Comparison of ENCODE assay signal across 20 cellular contexts in genomic region chr2:105607920-105608504, GRCh38.
A peak's percentile ranks its signal among the peaks of the same experiment; 100 is the strongest.
DNase-seq lines count a peak whose midpoint lies in the region; ATAC-seq, FAIRE-seq and TF ChIP-seq lines count a peak whose summit lies in the region.
"Had no signal": no experiment of that assay in that cellular context is flagged by ENCODE, and none has a peak within 500 bp of the region (broad histone marks: within the 10 kb centered on the region; RNA-seq: fewer than 3 reads in every experiment).

No MANE protein-coding gene starts in this region.

- no peak overlapping the region for H3K14ac ChIP-seq in H1 (ENCODE audit: insufficient read length)

- H2BK5ac ChIP-seq in H1 (ENCODE audit: low read depth, low read length): no peak overlapping the region
- H2BK5ac ChIP-seq in mesendoderm (ENCODE audit: low read length): no peak overlapping the region

- H3K27ac ChIP-seq in H1 (ENCODE audit: low read depth, low read length) (no peak overlapping the region), mesendoderm (ENCODE audit: low read depth, low read length) (peak overlapping the region; percentile 27)
- H3K27ac ChIP-seq: 22Rv1, RWPE1, SJSA1 had no signal

- no peak overlapping the region for H3K23ac ChIP-seq in H1 (ENCODE audit: insufficient read length)
- H3K23ac ChIP-seq in mesendoderm (ENCODE audit: low read length): no peak overlapping the region

- peaks cover 0 to 8% (median 6%) of the 10 kb centered on the region in 4 experiments; a peak in 4 of 7 replicates for H3K4me1 ChIP-seq in H1 (replicated peaks in 1 of 4; ENCODE audit: control insufficient read depth in 3 of 4, insufficient read depth in 4 of 4, low read length in 3 of 4)
- H3K4me1 ChIP-seq in mesendoderm (ENCODE audit: control insufficient read depth, low read depth, low read length): no peaks in the 10 kb centered on the region
- H3K4me1 ChIP-seq: SJSA1 had no signal

- H2BK12ac ChIP-seq in H1 (ENCODE audit: low read depth, low read length): no peak overlapping the region

- H3K4ac ChIP-seq in H1 (replicated peaks; ENCODE audit: insufficient read length, low read depth, low read length) (peak overlapping the region; percentile 74), mesendoderm (ENCODE audit: low read depth, low read length) (no peak overlapping the region)

- H2BK20ac ChIP-seq in H1 (ENCODE audit: low read length): peak overlapping the region; percentile 34; the same call in 1 of the 2 replicates

- no peak for TF ChIP-seq POLR2A in H1 (IDR thresholded peaks at IDR 0.05; ENCODE audit: control extremely low read depth in 1 of 2, low read depth in 2 of 2, low read length in 2 of 2)

- 86% methylated on average over 4 of the region's 4 CpGs; no CpG with 5 or more reads in 1 of the 2 experiments for WGBS in H1 (ENCODE audit: extremely low coverage in 1 of 2, insufficient coverage in 1 of 2, insufficient read length in 1 of 2, insufficient replicate concordance in 2 of 2, low coverage in 1 of 2, low lambda C conversion rate in 2 of 2, missing lambda C conversion rate in 1 of 2), 2 experiments
- no CpG with 5 or more reads among the region's 4 CpGs for WGBS in mesendoderm (ENCODE audit: extremely low coverage, insufficient coverage, low lambda C conversion rate)

- no peak overlapping the region for H2AK5ac ChIP-seq in H1 (ENCODE audit: low read depth, low read length)
- H2AK5ac ChIP-seq in mesendoderm (ENCODE audit: low read length): no peak overlapping the region

- TF ChIP-seq CTCF in LNCaP clone FGC (IDR thresholded peaks at IDR 0.05; ENCODE audit: control insufficient read depth, extremely low read depth, insufficient read depth) (no peak), H1 (IDR thresholded peaks at IDR 0.05; ENCODE audit: control extremely low read depth in 1 of 3, insufficient read depth in 1 of 3, low read depth in 1 of 3, low read length in 3 of 3) (no peak)

- no peak for TF ChIP-seq RAD21 in H1 (IDR thresholded peaks at IDR 0.05 in 1 of 2, conservative IDR thresholded peaks at IDR 0.05 in 1 of 2; ENCODE audit: low read depth in 2 of 2, low read length in 2 of 2)

- no peaks in the 10 kb centered on the region for H3K9me3 ChIP-seq in H1 (ENCODE audit: insufficient read depth in 2 of 2, low read depth in 1 of 2, low read length in 1 of 2)
- H3K9me3 ChIP-seq: Caco-2, SJSA1 had no signal

- ATAC-seq in GM19035 (IDR thresholded peaks at IDR 0.05; ENCODE audit: unreplicated experiment): no peak
- no peak for ATAC-seq in GM18870 (IDR thresholded peaks at IDR 0.05; ENCODE audit: unreplicated experiment)
- ATAC-seq: PC-3 had no signal

- no peak for TF ChIP-seq EP300 in H1 (IDR thresholded peaks at IDR 0.05; ENCODE audit: borderline replicate concordance in 1 of 2, low read depth in 2 of 2, low read length in 2 of 2)

- FAIRE-seq in H1 (lab: Jason Lieb, UNC): no peak

- POLR2A ChIA-PET in H1 (lab: Charles Lee; ENCODE audit: partially characterized antibody): no interaction called here

- H3K36me3 ChIP-seq in H1 (ENCODE audit: control insufficient read depth in 2 of 4, insufficient read depth in 4 of 4, low read length in 3 of 4): no peaks in the 10 kb centered on the region
- H3K36me3 ChIP-seq in mesendoderm (ENCODE audit: control insufficient read depth, insufficient read depth, low read length): no peaks in the 10 kb centered on the region
- H3K36me3 ChIP-seq: SJSA1 had no signal

- no peaks in the 10 kb centered on the region for H3K23me2 ChIP-seq in H1 (ENCODE audit: low read depth, low read length)

- H3K79me1 ChIP-seq in H1 (ENCODE audit: low read depth, low read length) (no peaks in the 10 kb centered on the region), mesendoderm (ENCODE audit: low read length) (no peaks in the 10 kb centered on the region)

- H3K4me3 ChIP-seq in LNCaP clone FGC (ENCODE audit: low read depth, low read length): no peak overlapping the region
- no peak overlapping the region for H3K4me3 ChIP-seq in H1 (ENCODE audit: extremely low read depth in 1 of 4, insufficient read depth in 2 of 4, low read depth in 3 of 4, low read length in 4 of 4)
- H3K4me3 ChIP-seq in mesendoderm (ENCODE audit: low read length): no peak overlapping the region
- H3K4me3 ChIP-seq: SJSA1 had no signal

- H3K56ac ChIP-seq in H1 (replicated peaks; ENCODE audit: insufficient read length, low read depth, low read length) (no peak overlapping the region), mesendoderm (ENCODE audit: low read length) (no peak overlapping the region)

- no peak overlapping the region for H3K9ac ChIP-seq in H1 (replicated peaks in 1 of 4; ENCODE audit: extremely low read depth in 1 of 4, low read depth in 3 of 4, low read length in 3 of 4)
- no peak overlapping the region for H3K9ac ChIP-seq in mesendoderm (ENCODE audit: low read length)

- H4K20me1 ChIP-seq in H1 (replicated peaks in 1 of 2; ENCODE audit: control insufficient read depth in 1 of 2, insufficient read depth in 2 of 2, low read length in 2 of 2): no peaks in the 10 kb centered on the region

- H3K18ac ChIP-seq in H1 (ENCODE audit: extremely low read depth, low read length) (no peak overlapping the region), mesendoderm (ENCODE audit: low read length) (no peak overlapping the region)

- no peak overlapping the region for H4K5ac ChIP-seq in H1 (ENCODE audit: insufficient read length, low read depth, low read length)
- H4K5ac ChIP-seq in mesendoderm (ENCODE audit: low read length): no peak overlapping the region

- CTCF ChIA-PET in H1 (lab: Charles Lee; ENCODE audit: partially characterized antibody): no interaction called here

- H2BK15ac ChIP-seq in H1 (ENCODE audit: low read length) (no peak overlapping the region), mesendoderm (replicated peaks; ENCODE audit: low read depth) (no peak overlapping the region)

- no peak overlapping the region for H4K8ac ChIP-seq in H1 (ENCODE audit: extremely low read depth, insufficient read depth, low read length)
- no peak overlapping the region for H4K8ac ChIP-seq in mesendoderm (ENCODE audit: low read depth, low read length)

- H2BK120ac ChIP-seq in H1 (replicated peaks; ENCODE audit: low read depth, low read length) (peak overlapping the region; percentile 24), mesendoderm (ENCODE audit: low read depth, low read length) (no peak overlapping the region)

- H3K4me2 ChIP-seq in H1 (ENCODE audit: insufficient read depth in 1 of 2, low read depth in 2 of 2, low read length in 2 of 2) (no peak overlapping the region), mesendoderm (ENCODE audit: low read length) (no peak overlapping the region)

- peak; percentile 54 for DNase-seq in DMS53 (lab: John Stamatoyannopoulos, UW)
- no peak for DNase-seq in DMS53 treated with DMSO at 0.1 percent for 48 hours (lab: John Stamatoyannopoulos, UW; ENCODE audit: unreplicated experiment)
- DNase-seq in LNCaP clone FGC (ENCODE audit: low read depth): peak; percentile 22
- no peak for DNase-seq in H1 (ENCODE audit: low read depth in 1 of 2, low spot score in 2 of 2)
- DNase-seq in mesendoderm: no peak
- DNase-seq in NCI-H1105 treated with DMSO at 0.1 percent for 48 hours (lab: John Stamatoyannopoulos, UW): no peak
- DNase-seq: Caco-2; CD4-positive, CD25-positive, alpha-beta regulatory T cell; H7; MV-4-11; NCI-H1436 treated with DMSO at 0.1 percent for 48 hours; NCI-H2081 treated with DMSO at 0.1 percent for 48 hours; NCI-H2227 treated with DMSO at 0.1 percent for 48 hours; NCI-H526; PC-3 had no signal

- no peaks in the 10 kb centered on the region for H3K79me2 ChIP-seq in H1 (ENCODE audit: control insufficient read depth in 1 of 2, insufficient read depth in 2 of 2, low read length in 2 of 2)
- no peaks in the 10 kb centered on the region for H3K79me2 ChIP-seq in mesendoderm (ENCODE audit: control insufficient read depth, insufficient read depth, low read length)

- H3K27me3 ChIP-seq in H1 (replicated peaks in 1 of 4; ENCODE audit: control insufficient read depth in 3 of 4, extremely low read depth in 1 of 4, insufficient read depth in 3 of 4, low read length in 3 of 4) (no peaks in the 10 kb centered on the region), mesendoderm (ENCODE audit: insufficient read depth, low read length, poor library complexity) (no peaks in the 10 kb centered on the region)

- no peak overlapping the region for H4K91ac ChIP-seq in H1 (replicated peaks; ENCODE audit: insufficient read length, low read length)

- no peak overlapping the region for H2AFZ ChIP-seq in H1 (ENCODE audit: low read length)

TF ChIP-seq in H1, 55 proteins besides CTCF, POLR2A, EP300 and RAD21:
- TF ChIP-seq SUZ12 (IDR thresholded peaks at IDR 0.05; ENCODE audit: low read length) (no peak), YY1 (IDR thresholded peaks at IDR 0.05; ENCODE audit: low read depth, low read length) (no peak), USF2 (IDR thresholded peaks at IDR 0.05; ENCODE audit: low read length) (no peak), JUND (IDR thresholded peaks at IDR 0.05; ENCODE audit: low read length) (no peak), HDAC6 (IDR thresholded peaks at IDR 0.05; ENCODE audit: low read depth, low read length) (no peak), ATF2 (IDR thresholded peaks at IDR 0.05; ENCODE audit: low read length) (no peak)

Comparison
In these comparisons a context has a peak if more than half of its experiments do, and no peak if none do; other contexts are left out.
1. DNase-seq: peak in DMS53 (single experiment) and LNCaP clone FGC (single experiment); none in DMS53 treated with DMSO at 0.1 percent for 48 hours (single experiment), H1 (0 of 2), mesendoderm (single experiment) and NCI-H1105 treated with DMSO at 0.1 percent for 48 hours (single experiment).